15 cellular contexts compared by ENCODE assay signal in the genomic region with DNA sequence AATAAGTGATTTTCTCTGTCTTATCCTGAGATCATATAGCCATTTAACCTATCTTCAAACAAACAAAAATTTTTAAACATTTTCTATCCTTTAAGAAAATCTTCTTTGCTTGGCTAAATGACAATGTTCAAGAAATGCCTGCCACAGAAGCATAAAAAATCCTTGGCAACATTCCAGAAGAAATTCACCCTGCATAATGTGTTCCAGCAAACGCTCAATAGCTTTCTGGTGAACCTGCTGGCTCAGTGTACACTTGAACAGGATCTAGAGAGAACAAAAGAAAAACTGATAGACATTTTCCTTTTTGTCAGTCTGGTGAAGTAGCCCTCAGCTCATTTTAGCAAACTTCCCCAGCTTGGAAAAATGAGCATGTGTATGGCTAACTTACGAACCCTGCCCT. TPM values are rescaled to one million over a fixed set of nuclear protein-coding genes. Genes with fewer than 3 reads are reported as not detected.
DNase-seq lines count a peak whose midpoint lies in the region; ATAC-seq, FAIRE-seq and TF ChIP-seq lines count a peak whose summit lies in the region.
"Had no signal": no experiment of that assay in that cellular context is flagged by ENCODE, and none has a peak within 500 bp of the region (broad histone marks: within the 10 kb centered on the region; RNA-seq: fewer than 3 reads in every experiment).

No MANE protein-coding gene starts in this region.

- no peaks in the 10 kb centered on the region for H4K20me1 ChIP-seq in K562 (replicated peaks; ENCODE audit: control insufficient read depth, insufficient read depth, low read length)

- no peaks in the 10 kb centered on the region for H3K9me1 ChIP-seq in K562 (ENCODE audit: control insufficient read depth, insufficient read depth, low read length)

- TF ChIP-seq EP300 in K562 (IDR thresholded peaks at IDR 0.05; ENCODE audit: low read length), result no peak

- no peak overlapping the region for H3K4me3 Mint-ChIP-seq in activated CD8-positive, alpha-beta T cell treated with anti-CD3 and anti-CD28 coated beads, Interleukin-2, amount 10 ng/mL, durations not matched to agents 7 days and 5 days

- ATAC-seq in heart left ventricle (no peak), K562 (no peak), left lung (peak; percentile 44), HG02870 (IDR thresholded peaks at IDR 0.05; ENCODE audit: unreplicated experiment) (no peak)
- ATAC-seq in activated CD8-positive, alpha-beta T cell treated with anti-CD3 and anti-CD28 coated beads, Interleukin-2, amount 10 ng/mL, durations not matched to agents 7 days and 5 days, result no peak

- H3K9me3 ChIP-seq in cardiac muscle cell (ENCODE audit: low read depth), result no peaks in the 10 kb centered on the region
- H3K9me3 ChIP-seq in heart left ventricle, result no peaks in the 10 kb centered on the region
- no peaks in the 10 kb centered on the region for H3K9me3 ChIP-seq in K562 (replicated peaks; ENCODE audit: control insufficient read depth, insufficient read depth, low read depth, low read length)
- no peaks in the 10 kb centered on the region for H3K9me3 ChIP-seq in left lung
- H3K9me3 ChIP-seq: right atrium auricular region, SK-N-SH, thoracic aorta had no signal

- H3K27me3 ChIP-seq in cardiac muscle cell (no peaks in the 10 kb centered on the region), heart left ventricle (no peaks in the 10 kb centered on the region), K562 (ENCODE audit: control insufficient read depth in 2 of 2, insufficient read depth in 2 of 2, low read length in 2 of 2) (no peaks in the 10 kb centered on the region), left lung (no peaks in the 10 kb centered on the region)
- H3K27me3 ChIP-seq: right atrium auricular region had no signal

- FAIRE-seq in K562 (lab: Jason Lieb, UNC), result peak; percentile 56
- FAIRE-seq: G401.6 had no signal

- TF ChIP-seq CTCF in cardiac muscle cell (IDR thresholded peaks at IDR 0.05; ENCODE audit: low read depth, low read length) (no peak), heart left ventricle (IDR thresholded peaks at IDR 0.05) (no peak), K562 (IDR thresholded peaks at IDR 0.05 in 2 of 3, conservative IDR thresholded peaks at IDR 0.05 in 1 of 3; ENCODE audit: insufficient read depth in 2 of 3, low read depth in 1 of 3, low read length in 3 of 3) (no peak), left lung (IDR thresholded peaks at IDR 0.05) (no peak), GM10248 (IDR thresholded peaks at IDR 0.05; ENCODE audit: control extremely low read depth, extremely low read depth, low read depth, missing control alignments) (no peak)

- no TSS peak for BruUV-seq in K562 (replicated peaks; lab: Mats Ljungman, UMichigan)

- POLR2A ChIA-PET in K562 (lab: Yijun Ruan, JAX), result interaction anchor here (0.9 to 1.0 kb wide), 2 partner anchors 9 to 37 kb away, joined by 3 to 4 read pairs; no protein-coding TSS in a partner anchor
- POLR2A ChIA-PET in activated CD8-positive, alpha-beta T cell treated with anti-CD3 and anti-CD28 coated beads, Interleukin-2, amount 10 ng/mL, durations not matched to agents 7 days and 5 days (lab: Charles Lee), result no interaction called here
- POLR2A ChIA-PET in GM10248 (lab: Yijun Ruan, JAX), result no interaction called here

- intact Hi-C loops in heart left ventricle (cut with DNase I) (no loop called here), K562 (cut with micrococcal nuclease) (no loop called here), left lung (cut with DNase I) (no loop called here)

- WGBS in heart left ventricle, 4 donors, result 55 to 64% (median 62%) methylated on average over 2 of the region's 2 CpGs
- 60% methylated on average over 2 of the region's 2 CpGs for WGBS in K562 (ENCODE audit: insufficient coverage, low coverage, missing lambda C conversion rate)

- no peak overlapping the region for H2AFZ ChIP-seq in K562 (ENCODE audit: low read depth, low read length)

- H3K4me1 ChIP-seq in cardiac muscle cell (ENCODE audit: low read depth), result no peaks in the 10 kb centered on the region
- H3K4me1 ChIP-seq in heart left ventricle, result peaks cover 0 to 67% (median 3%) of the 10 kb centered on the region in 12 donors
- H3K4me1 ChIP-seq in K562 (replicated peaks in 1 of 2; ENCODE audit: control insufficient read depth in 2 of 2, insufficient read depth in 2 of 2, low read length in 2 of 2), result peaks cover 7 to 20% of the 10 kb centered on the region in 2 experiments; a peak in 2 of 5 replicates
- H3K4me1 ChIP-seq in left lung, result peaks cover 15 to 75% of the 10 kb centered on the region in 2 donors
- H3K4me1 ChIP-seq: right atrium auricular region had no signal

- peak; percentile 29 for DNase-seq in cardiac muscle cell (ENCODE audit: low read depth in 1 of 2, low spot score in 1 of 2)
- no peak for DNase-seq in heart left ventricle
- DNase-seq in K562 (ENCODE audit: extremely low read depth in 1 of 4, low spot score in 3 of 4), result no peak
- no peak for DNase-seq in left lung
- no peak for DNase-seq in activated CD8-positive, alpha-beta T cell treated with anti-CD3 and anti-CD28 coated beads, Interleukin-2, amount 10 ng/mL, durations not matched to agents 7 days and 5 days
- DNase-seq in GM10248 (ENCODE audit: extremely low spot score), result no peak
- no peak for DNase-seq in stimulated activated CD4-positive, alpha-beta T cell treated with anti-CD3 and anti-CD28 coated beads, Interleukin-1b, Interleukin-23, amount 100 ng/mL, for 48 hours
- DNase-seq: activated CD4-positive, alpha-beta T cell treated with anti-CD3 and anti-CD28 coated beads for 1 hour; activated gamma-delta T cell treated with Interleukin-2 at 50 U/mL for 16 hours; mesendoderm; SK-N-SH had no signal

- H3K36me3 ChIP-seq in cardiac muscle cell (no peaks in the 10 kb centered on the region), heart left ventricle (no peaks in the 10 kb centered on the region), K562 (ENCODE audit: control insufficient read depth, insufficient read depth, low read length) (no peaks in the 10 kb centered on the region), left lung (no peaks in the 10 kb centered on the region)
- H3K36me3 ChIP-seq: right atrium auricular region, thoracic aorta had no signal

- H3K4me2 ChIP-seq in K562 (ENCODE audit: insufficient read depth, low read length), result no peak overlapping the region
- H3K4me2 ChIP-seq: SK-N-SH had no signal

- H3K9ac ChIP-seq in K562 (ENCODE audit: insufficient read depth in 1 of 2, low read depth in 2 of 2, low read length in 2 of 2), result no peak overlapping the region
- H3K9ac ChIP-seq: SK-N-SH had no signal

- H3K79me2 ChIP-seq in K562 (ENCODE audit: control insufficient read depth, insufficient read depth, low read length), result no peaks in the 10 kb centered on the region

- TF ChIP-seq RAD21 in K562 (CRISPR knock-in tag; conservative IDR thresholded peaks at IDR 0.05 in 1 of 2, IDR thresholded peaks at IDR 0.05 in 1 of 2), result no peak

- CTCF ChIA-PET in K562 (lab: Yijun Ruan, JAX; ENCODE audit: low intra/inter-chr PET ratio) (no interaction called here), GM10248 (lab: Yijun Ruan, JAX) (interaction anchor here (1.4 to 1.5 kb wide), 3 partner anchors 9 to 27 kb away, joined by 3 to 4 read pairs (median 3); no protein-coding TSS in a partner anchor)
- CTCF ChIA-PET in activated CD8-positive, alpha-beta T cell treated with anti-CD3 and anti-CD28 coated beads, Interleukin-2, amount 10 ng/mL, durations not matched to agents 7 days and 5 days (lab: Charles Lee), result interaction anchor here (1.4 kb wide), 1 partner anchor 10 kb away, joined by 3 read pairs; no protein-coding TSS in a partner anchor

- peaks cover 4% of the 10 kb centered on the region for H3K9me3 Mint-ChIP-seq in activated CD8-positive, alpha-beta T cell treated with anti-CD3 and anti-CD28 coated beads, Interleukin-2, amount 10 ng/mL, durations not matched to agents 7 days and 5 days (ENCODE audit: insufficient read depth)

- no peaks in the 10 kb centered on the region for H3K36me3 Mint-ChIP-seq in activated CD8-positive, alpha-beta T cell treated with anti-CD3 and anti-CD28 coated beads, Interleukin-2, amount 10 ng/mL, durations not matched to agents 7 days and 5 days (ENCODE audit: low read depth)

- H3K4me3 ChIP-seq in cardiac muscle cell (no peak overlapping the region), heart left ventricle (no peak overlapping the region), K562 (no peak overlapping the region), left lung (no peak overlapping the region)
- H3K4me3 ChIP-seq: right atrium auricular region, thoracic aorta had no signal

- in situ Hi-C loops in K562 (cut with MboI), result no loop called here

- no peak overlapping the region for H3K27ac ChIP-seq in cardiac muscle cell
- H3K27ac ChIP-seq in heart left ventricle, result peak overlapping the region in 1 of 12 donors; percentile 59
- no peak overlapping the region for H3K27ac ChIP-seq in K562 (ENCODE audit: extremely low read depth, low read depth, low read length)
- no peak overlapping the region for H3K27ac ChIP-seq in left lung
- H3K27ac ChIP-seq: right atrium auricular region had no signal

- no peaks in the 10 kb centered on the region for H3K27me3 Mint-ChIP-seq in activated CD8-positive, alpha-beta T cell treated with anti-CD3 and anti-CD28 coated beads, Interleukin-2, amount 10 ng/mL, durations not matched to agents 7 days and 5 days (ENCODE audit: low read depth)

- H3K27ac Mint-ChIP-seq in activated CD8-positive, alpha-beta T cell treated with anti-CD3 and anti-CD28 coated beads, Interleukin-2, amount 10 ng/mL, durations not matched to agents 7 days and 5 days, result no peak overlapping the region

- H3K4me1 Mint-ChIP-seq in activated CD8-positive, alpha-beta T cell treated with anti-CD3 and anti-CD28 coated beads, Interleukin-2, amount 10 ng/mL, durations not matched to agents 7 days and 5 days (ENCODE audit: low read depth), result peaks cover 19% of the 10 kb centered on the region

- TF ChIP-seq POLR2A in heart left ventricle (IDR thresholded peaks at IDR 0.05) (no peak), K562 (conservative IDR thresholded peaks at IDR 0.05) (no peak)

RNA-seq across cellular contexts. Expression of gene KLF3, which starts 51.0 kb away (rescaled TPM):
- total RNA-seq in cardiac muscle cell, result 12.1 and 14.9 TPM in 2 replicates
- 11.5 and 24.7 TPM in 2 replicates for polyA plus RNA-seq in cardiac muscle cell
- total RNA-seq in heart left ventricle, result 10 to 100 TPM; 17.8 to 36.4 (median 21.1) TPM
- 10 to 100 TPM in 1 of 2 donors, 1 to 10 TPM in 1; 7.4 to 16.0 TPM for polyA plus RNA-seq in heart left ventricle
- total RNA-seq in K562 (2011; cell fraction: chromatin; rRNA removed; ENCODE audit: low replicate concordance), result 43.5 and 71.2 TPM in 2 replicates
- total RNA-seq in K562 (2011; cell fraction: nucleolus; rRNA removed), result 24.8 and 33.7 TPM in 2 replicates
- 60.1 and 82.7 TPM in 2 replicates for total RNA-seq in K562 (2011; cell fraction: nucleoplasm; rRNA removed)
- total RNA-seq in K562 (2014; rRNA removed), result 17.3 and 18.7 TPM in 2 replicates
- 21.7 and 24.7 TPM in 2 replicates for total RNA-seq in K562 (2014; rRNA removed; fragmentation: Illumina TruSeq; extraction: Trizol)
- total RNA-seq in K562 (2015; rRNA removed; fragmentation: Illumina TruSeq; extraction: Trizol), result 16.4 and 16.5 TPM in 2 replicates
- 42.0 and 47.2 TPM in 2 replicates for total RNA-seq in K562 (2021)
- polyA plus RNA-seq in K562 (2011; rRNA removed), result 19.5 and 20.3 TPM in 2 replicates
- polyA plus RNA-seq in K562 (2011; cell fraction: cytosol; rRNA removed), result 13.0 and 14.9 TPM in 2 replicates
- 28.1 and 33.0 TPM in 2 replicates for polyA plus RNA-seq in K562 (2011; cell fraction: nucleus; rRNA removed)
- 19.1 and 20.1 TPM in 2 replicates for polyA plus RNA-seq in K562 (2012)
- 34.7 and 35.4 TPM in 2 replicates for polyA plus RNA-seq in K562 (2014; fragmentation: Illumina TruSeq; extraction: Trizol)
- polyA plus RNA-seq in K562 (2014; fragmentation: Nextera tagmentation; extraction: Ambion mirVana), result 10 to 100 TPM in 1 of 2 experiments, 1 to 10 TPM in 1; 9.9 to 16.8 TPM
- 18.1 and 20.2 TPM in 2 replicates for polyA plus RNA-seq in K562 (2014; rRNA removed)
- 45.2 and 57.9 TPM in 2 replicates for polyA minus RNA-seq in K562 (2011; rRNA and poly(A)+ RNA removed)
- 19.7 and 24.9 TPM in 2 replicates for polyA minus RNA-seq in K562 (2011; cell fraction: cytosol; rRNA and poly(A)+ RNA removed)
- 53.9 and 76.0 TPM in 2 replicates for polyA minus RNA-seq in K562 (2011; cell fraction: nucleus; rRNA and poly(A)+ RNA removed)
- total RNA-seq in left lung, result 10 to 100 TPM; 43.5 to 59.8 TPM
- total RNA-seq in activated CD8-positive, alpha-beta T cell treated with anti-CD3 and anti-CD28 coated beads, Interleukin-2, amount 10 ng/mL, durations not matched to agents 7 days and 5 days, result 1 to 10 TPM; 8.1 to 8.3 TPM

Comparison
In these comparisons a context has a peak if more than half of its experiments do, and no peak if none do; other contexts are left out.
1. DNase-seq: peak in cardiac muscle cell (2 of 2); none in heart left ventricle (0 of 5), K562 (0 of 4), left lung (0 of 2), activated CD8-positive, alpha-beta T cell treated with anti-CD3 and anti-CD28 coated beads, Interleukin-2, amount 10 ng/mL, durations not matched to agents 7 days and 5 days (single experiment), GM10248 (single experiment) and stimulated activated CD4-positive, alpha-beta T cell treated with anti-CD3 and anti-CD28 coated beads, Interleukin-1b, Interleukin-23, amount 100 ng/mL, for 48 hours (single experiment).